In genomic region chr9:97842960-97843359, GRCh38 we compare ENCODE assay signal across 28 cellular contexts. TPM values are rescaled to one million over a fixed set of nuclear protein-coding genes. Genes with fewer than 3 reads are reported as not detected.
"Had no signal": no experiment of that assay in that cellular context is flagged by ENCODE, and none has a peak within 500 bp of the region (broad histone marks: within the 10 kb centered on the region; RNA-seq: fewer than 3 reads in every experiment).

No MANE protein-coding gene starts in this region.

- H3K27ac ChIP-seq: colonic mucosa, epithelial cell of prostate, esophagus squamous epithelium, gastrocnemius medialis, heart right ventricle, left lung, lower lobe of right lung had no signal

- H3K27ac Mint-ChIP-seq: dendritic cell treated with granulocyte-macrophage colony-stimulating factor and Interleukin-4, amounts not matched to agents 40 ng/mL and 50 ng/mL, for 4 days; effector memory CD8-positive, alpha-beta T cell; endodermal cell; mesothelial cell of epicardium had no signal

- H3K4me1 ChIP-seq: colonic mucosa had no signal

- H3K4me3 Mint-ChIP-seq: dendritic cell treated with granulocyte-macrophage colony-stimulating factor and Interleukin-4, amounts not matched to agents 40 ng/mL and 50 ng/mL, for 4 days; effector memory CD8-positive, alpha-beta T cell; endodermal cell; mesothelial cell of epicardium had no signal

- DNase-seq: colonic mucosa; cortex of kidney; effector CD8-positive, alpha-beta T cell; effector memory CD8-positive, alpha-beta T cell; endodermal cell; erythroblast; esophagus squamous epithelium; foreskin fibroblast; foreskin melanocyte; gastrocnemius medialis; glutamatergic neuron; head of caudate nucleus; heart right ventricle; hippocampal formation; left cardiac atrium; left lung; left ventricle myocardium superior; lower lobe of right lung; mesenchymal stem cell; mucosa of descending colon had no signal

- H3K36me3 Mint-ChIP-seq: mesothelial cell of epicardium had no signal

- H3K9me3 Mint-ChIP-seq: dendritic cell treated with granulocyte-macrophage colony-stimulating factor and Interleukin-4, amounts not matched to agents 40 ng/mL and 50 ng/mL, for 4 days; effector memory CD8-positive, alpha-beta T cell; endodermal cell had no signal

- H3K9me3 ChIP-seq: colonic mucosa, esophagus squamous epithelium, gastrocnemius medialis, heart right ventricle, left lung, lower lobe of right lung, mucosa of descending colon had no signal

- H3K36me3 ChIP-seq: colonic mucosa, esophagus squamous epithelium, gastrocnemius medialis, heart right ventricle, left lung, lower lobe of right lung had no signal

- H3K4me3 ChIP-seq: colonic mucosa, esophagus squamous epithelium, gastrocnemius medialis, heart right ventricle, left lung, lower lobe of right lung, mucosa of descending colon had no signal

- H3K4me1 Mint-ChIP-seq: mesothelial cell of epicardium had no signal

- ATAC-seq: effector memory CD8-positive, alpha-beta T cell; esophagus mucosa; gastrocnemius medialis; heart right ventricle; left cardiac atrium; left lung; left ventricle myocardium superior; lower lobe of right lung; mucosa of descending colon had no signal

RNA-seq across cellular contexts. Expression of gene FOXE1, which starts 10.1 kb away (rescaled TPM):
- total RNA-seq: colonic mucosa, dermis microvascular lymphatic vessel endothelial cell, endodermal cell, gastrocnemius medialis, heart right ventricle, left cardiac atrium, left lung, left ventricle myocardium superior, lower lobe of right lung, lung microvascular endothelial cell, mesenteric fat pad, mesothelial cell of epicardium, mucosa of descending colon, myocyte had no signal
